8 cellular contexts compared by ENCODE assay signal in genomic region chr17:75872434-75873351, GRCh38. TPM values are rescaled to one million over a fixed set of nuclear protein-coding genes. Genes with fewer than 3 reads are reported as not detected.
DNase-seq lines count a peak whose midpoint lies in the region; ATAC-seq, FAIRE-seq and TF ChIP-seq lines count a peak whose summit lies in the region.

No MANE protein-coding gene starts in this region.

- H3K9me2 ChIP-seq in OCI-LY7 (ENCODE audit: insufficient read depth, low read length), result no peaks in the 10 kb centered on the region

- H3K36me3 ChIP-seq in SJCRH30 (no peaks in the 10 kb centered on the region), HepG2 (replicated peaks in 1 of 2; ENCODE audit: control insufficient read depth in 1 of 2, insufficient read depth in 2 of 2, low read length in 2 of 2) (peaks cover 3 to 18% of the 10 kb centered on the region in 2 experiments; a peak in 4 of 5 replicates), thoracic aorta (peaks cover 7% of the 10 kb centered on the region), OCI-LY7 (ENCODE audit: insufficient read depth, low read length) (0 out of 2 replicates have a peak, but pooled peaks cover 7% of the 10 kb centered on the region)

- TF ChIP-seq RAD21 in HepG2 (CRISPR knock-in tag; IDR thresholded peaks at IDR 0.05), result peak; percentile 68

- TF ChIP-seq CTCF in HepG2 (CRISPR knock-in tag; IDR thresholded peaks at IDR 0.05), result peak; percentile 43
- TF ChIP-seq CTCF in thoracic aorta (IDR thresholded peaks at IDR 0.05), result no peak
- no peak for TF ChIP-seq CTCF in OCI-LY7 (conservative IDR thresholded peaks at IDR 0.05; ENCODE audit: low read length)

- H2AFZ ChIP-seq in HepG2 (ENCODE audit: low read length) (no peak overlapping the region), OCI-LY7 (ENCODE audit: low read length) (no peak overlapping the region)

- H3K9me3 ChIP-seq in SJCRH30 (replicated peaks) (no peaks in the 10 kb centered on the region), HepG2 (ENCODE audit: low read length) (no peaks in the 10 kb centered on the region), thoracic aorta (no peaks in the 10 kb centered on the region), OCI-LY7 (ENCODE audit: low read length) (no peaks in the 10 kb centered on the region)

- WGBS in HepG2 (ENCODE audit: low lambda C conversion rate), result 9% methylated on average over 5 of the region's 13 CpGs

- H3K27ac ChIP-seq in SJCRH30 (peak overlapping the region; percentile 40), HepG2 (ENCODE audit: extremely low read length, insufficient read depth, low read length) (peak overlapping the region; percentile 97), thoracic aorta (peak overlapping the region; percentile 99), OCI-LY7 (ENCODE audit: low read depth, low read length, poor library complexity, severe bottlenecking) (no peak overlapping the region)

- H3K79me2 ChIP-seq in HepG2 (ENCODE audit: insufficient read depth, low read length) (peaks cover 28% of the 10 kb centered on the region), OCI-LY7 (ENCODE audit: insufficient read depth, low read depth, low read length) (no peaks in the 10 kb centered on the region)

- in situ Hi-C loops in HepG2 (cut with HindIII; ENCODE audit: extremely low pct_ligation_motif_present, low pct_unique_long_range_greater_than_20kb) (no loop called here), KBM-7 (cut with MboI; ENCODE audit: low pct_unique_long_range_greater_than_20kb, low sequenced_read_pairs) (no loop called here)

- CTCF ChIA-PET in HepG2 (lab: Yijun Ruan, JAX; ENCODE audit: low intra/inter-chr PET ratio, low total read pairs), result no interaction called here
- CTCF ChIA-PET in OCI-LY7 (lab: Charles Lee; ENCODE audit: unreplicated experiment), result interaction anchor here (0.8 to 1.1 kb wide), 2 partner anchors 14 to 17 kb away, joined by 3 read pairs; partner anchors contain the start of gene WBP2

- POLR2A ChIA-PET in HepG2 (lab: Yijun Ruan, JAX) (interaction anchor here (0.7 to 13.8 kb wide), 21 partner anchors 8 to 379 kb away, joined by 3 to 454 read pairs (median 8); partner anchors contain the start of genes ACOX1, GALK1, MRPL38 and TEN1), OCI-LY7 (lab: Charles Lee) (interaction anchor here (0.7 kb wide), 1 partner anchor 10 kb away, joined by 3 read pairs; no protein-coding TSS in a partner anchor)

- intact Hi-C loops in HepG2 (cut with micrococcal nuclease; ENCODE audit: unreplicated experiment), result no loop called here
- intact Hi-C loops in OCI-LY7 (cut with micrococcal nuclease; ENCODE audit: unreplicated experiment), result no loop called here

- peak; percentile 64 for ATAC-seq in HepG2
- peak; percentile 31 for ATAC-seq in thoracic aorta (ENCODE audit: insufficient number of reproducible peaks, low FRiP score, low read depth)
- no peak for ATAC-seq in HG03521 (IDR thresholded peaks at IDR 0.05; ENCODE audit: unreplicated experiment)

- H3K4me3 ChIP-seq in SJCRH30 (no peak overlapping the region), HepG2 (replicated peaks in 1 of 3; ENCODE audit: insufficient read depth in 1 of 3, low read depth in 2 of 3, low read length in 3 of 3) (peak overlapping the region; percentile 13 to 62 (median 36); a peak in 5 of 6 replicates), thoracic aorta (peak overlapping the region; percentile 57), OCI-LY7 (ENCODE audit: low read depth, low read length, poor library complexity, severe bottlenecking) (no peak overlapping the region)

- DNase-seq in HCEC 1CT, result peak; percentile 57
- peak; percentile 84 for DNase-seq in SJCRH30
- DNase-seq in central memory CD4-positive, alpha-beta T cell, result peak; percentile 67
- DNase-seq in HepG2 (ENCODE audit: low spot score), result peak; percentile 99
- DNase-seq in thoracic aorta (ENCODE audit: low spot score), result no peak
- no peak for DNase-seq in KBM-7
- DNase-seq in OCI-LY7 (ENCODE audit: low spot score), result no peak

- H3K9ac ChIP-seq in HepG2 (ENCODE audit: insufficient read depth, low read depth, low read length), result peak overlapping the region; percentile 80

- peak; percentile 81 to 87; a peak in 3 of 4 replicates for TF ChIP-seq EP300 in HepG2 (IDR thresholded peaks at IDR 0.05; ENCODE audit: low read depth in 2 of 2, low read length in 2 of 2)
- TF ChIP-seq EP300 in HepG2 (CRISPR knock-in tag; IDR thresholded peaks at IDR 0.05; ENCODE audit: borderline replicate concordance), result peak; percentile 82

- H3K4me2 ChIP-seq in HepG2 (ENCODE audit: low read depth, low read length) (peak overlapping the region; percentile 88), OCI-LY7 (ENCODE audit: low read length) (no peak overlapping the region)

- BruUV-seq in HepG2 (replicated peaks; lab: Mats Ljungman, UMichigan) (no TSS peak), OCI-LY7 (replicated peaks; lab: Mats Ljungman, UMichigan) (no TSS peak)

- TF ChIP-seq POLR2A in HepG2 (IDR thresholded peaks at IDR 0.05; ENCODE audit: insufficient read depth in 1 of 2, low read depth in 2 of 2, low read length in 2 of 2), result peak in 1 of 2 experiments; percentile 84; a peak in 2 of 4 replicates

- FAIRE-seq in HepG2 (lab: Jason Lieb, UNC), result peak; percentile 96

- H3K4me1 ChIP-seq in SJCRH30 (peaks cover 43% of the 10 kb centered on the region), HepG2 (ENCODE audit: insufficient read depth, low read length) (peaks cover 88% of the 10 kb centered on the region), thoracic aorta (ENCODE audit: control insufficient read depth in 1 of 2, low read depth in 2 of 2) (peaks cover 66 to 85% of the 10 kb centered on the region in 2 donors), OCI-LY7 (ENCODE audit: insufficient read depth, low read length, poor library complexity, severe bottlenecking) (peaks cover 36% of the 10 kb centered on the region)

- no peaks in the 10 kb centered on the region; the same call in 1 of the 2 replicates for H4K20me1 ChIP-seq in HepG2 (ENCODE audit: insufficient read depth, low read length)
- H4K20me1 ChIP-seq in OCI-LY7 (ENCODE audit: insufficient read depth, low read length), result no peaks in the 10 kb centered on the region

- H3K27me3 ChIP-seq in SJCRH30, result no peaks in the 10 kb centered on the region
- H3K27me3 ChIP-seq in HepG2 (ENCODE audit: control insufficient read depth in 1 of 2, insufficient read depth in 2 of 2, low read length in 2 of 2), result no peaks in the 10 kb centered on the region
- no peaks in the 10 kb centered on the region for H3K27me3 ChIP-seq in thoracic aorta (replicated peaks; ENCODE audit: insufficient read depth)

RNA-seq across cellular contexts. Expression of gene TRIM47, which starts 5.7 kb away (rescaled TPM):
- total RNA-seq in SJCRH30 (2014; rRNA removed; shearing (Covaris generic)), result 8.1 and 9.9 TPM in 2 replicates
- total RNA-seq in HepG2 (2016; rRNA removed; fragmentation: Illumina TruSeq; extraction: Trizol) (59.7 and 82.0 TPM in 2 replicates), thoracic aorta (10 to 100 TPM; 58.9 to 94.0 TPM), OCI-LY7 (2022) (21.6 and 25.9 TPM in 2 replicates)
- 24.8 and 27.6 TPM in 2 replicates for total RNA-seq in HepG2 (2016; cell fraction: cytosol; rRNA removed; fragmentation: Illumina TruSeq; extraction: Trizol; ENCODE audit: low read depth)
- total RNA-seq in HepG2 (2016; cell fraction: insoluble cytoplasmic fraction; rRNA removed; fragmentation: Illumina TruSeq; extraction: Trizol), result 52.0 and 87.1 TPM in 2 replicates
- 34.8 and 37.7 TPM in 2 replicates for total RNA-seq in HepG2 (2016; cell fraction: membrane; rRNA removed; fragmentation: Illumina TruSeq; extraction: Trizol)
- total RNA-seq in HepG2 (2016; cell fraction: nucleus; rRNA removed; fragmentation: Illumina TruSeq; extraction: Trizol), result 65.7 and 73.6 TPM in 2 replicates
- 33.5 and 45.8 TPM in 2 replicates for polyA plus RNA-seq in HepG2 (2011; rRNA removed)
- polyA plus RNA-seq in HepG2 (2011; cell fraction: cytosol; rRNA removed), result 29.2 and 33.8 TPM in 2 replicates
- 126 and 158 TPM in 2 replicates for polyA plus RNA-seq in HepG2 (2011; cell fraction: nucleus; rRNA removed)
- polyA plus RNA-seq in HepG2 (2012), result 46.3 and 58.3 TPM in 2 replicates
- polyA plus RNA-seq in HepG2 (2016; cell fraction: cytosol; fragmentation: Illumina TruSeq; extraction: Trizol; ENCODE audit: low read depth), result 11.8 and 13.6 TPM in 2 replicates
- polyA plus RNA-seq in HepG2 (2016; cell fraction: insoluble cytoplasmic fraction; fragmentation: Illumina TruSeq; extraction: Trizol; ENCODE audit: low read depth), result 67.4 and 93.5 TPM in 2 replicates
- 24.7 and 30.6 TPM in 2 replicates for polyA plus RNA-seq in HepG2 (2016; cell fraction: membrane; fragmentation: Illumina TruSeq; extraction: Trizol; ENCODE audit: low read depth)
- polyA plus RNA-seq in HepG2 (2016; cell fraction: nucleus; fragmentation: Illumina TruSeq; extraction: Trizol; ENCODE audit: insufficient read depth, low read depth), result 129 and 138 TPM in 2 replicates
- polyA minus RNA-seq in HepG2 (2011; rRNA and poly(A)+ RNA removed; ENCODE audit: low replicate concordance), result 24.4 and 64.0 TPM in 2 replicates
- 30.4 and 41.4 TPM in 2 replicates for polyA minus RNA-seq in HepG2 (2011; cell fraction: cytosol; rRNA and poly(A)+ RNA removed)
- 31.9 and 40.8 TPM in 2 replicates for polyA minus RNA-seq in HepG2 (2011; cell fraction: nucleus; rRNA and poly(A)+ RNA removed)
- 32.7 and 41.9 TPM in 2 replicates for total RNA-seq in OCI-LY7 (2014; rRNA removed; shearing (Covaris generic))

RNA-seq across cellular contexts. Expression of gene WBP2, which starts 17.6 kb away (rescaled TPM):
- 36.3 and 38.3 TPM in 2 replicates for total RNA-seq in SJCRH30 (2014; rRNA removed; shearing (Covaris generic))
- total RNA-seq in HepG2 (2016; rRNA removed; fragmentation: Illumina TruSeq; extraction: Trizol) (28.2 and 29.2 TPM in 2 replicates), thoracic aorta (10 to 100 TPM; 55.8 to 83.1 TPM), OCI-LY7 (2022) (117 and 123 TPM in 2 replicates)
- total RNA-seq in HepG2 (2016; cell fraction: cytosol; rRNA removed; fragmentation: Illumina TruSeq; extraction: Trizol; ENCODE audit: low read depth), result 15.4 and 19.3 TPM in 2 replicates
- 23.5 and 33.2 TPM in 2 replicates for total RNA-seq in HepG2 (2016; cell fraction: insoluble cytoplasmic fraction; rRNA removed; fragmentation: Illumina TruSeq; extraction: Trizol)
- 22.1 and 25.3 TPM in 2 replicates for total RNA-seq in HepG2 (2016; cell fraction: membrane; rRNA removed; fragmentation: Illumina TruSeq; extraction: Trizol)
- total RNA-seq in HepG2 (2016; cell fraction: nucleus; rRNA removed; fragmentation: Illumina TruSeq; extraction: Trizol), result 17.9 and 23.5 TPM in 2 replicates
- polyA plus RNA-seq in HepG2 (2011; rRNA removed), result 29.5 and 34.6 TPM in 2 replicates
- 24.9 and 26.1 TPM in 2 replicates for polyA plus RNA-seq in HepG2 (2011; cell fraction: cytosol; rRNA removed)
- 77.1 and 77.4 TPM in 2 replicates for polyA plus RNA-seq in HepG2 (2011; cell fraction: nucleus; rRNA removed)
- polyA plus RNA-seq in HepG2 (2012), result 95.2 and 97.1 TPM in 2 replicates
- 14.4 and 17.2 TPM in 2 replicates for polyA plus RNA-seq in HepG2 (2016; cell fraction: cytosol; fragmentation: Illumina TruSeq; extraction: Trizol; ENCODE audit: low read depth)
- polyA plus RNA-seq in HepG2 (2016; cell fraction: insoluble cytoplasmic fraction; fragmentation: Illumina TruSeq; extraction: Trizol; ENCODE audit: low read depth), result 51.6 and 76.7 TPM in 2 replicates
- polyA plus RNA-seq in HepG2 (2016; cell fraction: membrane; fragmentation: Illumina TruSeq; extraction: Trizol; ENCODE audit: low read depth), result 27.3 and 29.7 TPM in 2 replicates
- polyA plus RNA-seq in HepG2 (2016; cell fraction: nucleus; fragmentation: Illumina TruSeq; extraction: Trizol; ENCODE audit: insufficient read depth, low read depth), result 87.1 and 89.4 TPM in 2 replicates
- 39.8 and 42.3 TPM in 2 replicates for polyA minus RNA-seq in HepG2 (2011; rRNA and poly(A)+ RNA removed; ENCODE audit: low replicate concordance)
- 35.5 and 39.9 TPM in 2 replicates for polyA minus RNA-seq in HepG2 (2011; cell fraction: cytosol; rRNA and poly(A)+ RNA removed)
- 30.1 and 38.2 TPM in 2 replicates for polyA minus RNA-seq in HepG2 (2011; cell fraction: nucleus; rRNA and poly(A)+ RNA removed)
- total RNA-seq in OCI-LY7 (2014; rRNA removed; shearing (Covaris generic)), result 24.1 and 29.9 TPM in 2 replicates

RNA-seq across cellular contexts. Expression of gene TRIM65, which starts 24.1 kb away (rescaled TPM):
- total RNA-seq in SJCRH30 (2014; rRNA removed; shearing (Covaris generic)), result 7.4 and 7.9 TPM in 2 replicates
- 22.4 and 24.6 TPM in 2 replicates for total RNA-seq in HepG2 (2016; rRNA removed; fragmentation: Illumina TruSeq; extraction: Trizol)
- total RNA-seq in HepG2 (2016; cell fraction: cytosol; rRNA removed; fragmentation: Illumina TruSeq; extraction: Trizol; ENCODE audit: low read depth), result 3.6 and 3.8 TPM in 2 replicates
- 23.0 and 23.6 TPM in 2 replicates for total RNA-seq in HepG2 (2016; cell fraction: insoluble cytoplasmic fraction; rRNA removed; fragmentation: Illumina TruSeq; extraction: Trizol)
- 8.9 and 9.0 TPM in 2 replicates for total RNA-seq in HepG2 (2016; cell fraction: membrane; rRNA removed; fragmentation: Illumina TruSeq; extraction: Trizol)
- total RNA-seq in HepG2 (2016; cell fraction: nucleus; rRNA removed; fragmentation: Illumina TruSeq; extraction: Trizol), result 11.5 and 14.9 TPM in 2 replicates
- polyA plus RNA-seq in HepG2 (2011; rRNA removed), result 10.3 and 15.2 TPM in 2 replicates
- 10.5 and 11.9 TPM in 2 replicates for polyA plus RNA-seq in HepG2 (2011; cell fraction: cytosol; rRNA removed)
- polyA plus RNA-seq in HepG2 (2011; cell fraction: nucleus; rRNA removed), result 14.3 and 15.6 TPM in 2 replicates
- polyA plus RNA-seq in HepG2 (2012), result 9.0 and 10.3 TPM in 2 replicates
- polyA plus RNA-seq in HepG2 (2016; cell fraction: cytosol; fragmentation: Illumina TruSeq; extraction: Trizol; ENCODE audit: low read depth), result 2.4 and 2.5 TPM in 2 replicates
- 18.6 and 20.0 TPM in 2 replicates for polyA plus RNA-seq in HepG2 (2016; cell fraction: insoluble cytoplasmic fraction; fragmentation: Illumina TruSeq; extraction: Trizol; ENCODE audit: low read depth)
- polyA plus RNA-seq in HepG2 (2016; cell fraction: membrane; fragmentation: Illumina TruSeq; extraction: Trizol; ENCODE audit: low read depth), result 5.1 and 5.7 TPM in 2 replicates
- 31.5 and 31.7 TPM in 2 replicates for polyA plus RNA-seq in HepG2 (2016; cell fraction: nucleus; fragmentation: Illumina TruSeq; extraction: Trizol; ENCODE audit: insufficient read depth, low read depth)
- polyA minus RNA-seq in HepG2 (2011; rRNA and poly(A)+ RNA removed; ENCODE audit: low replicate concordance), result 13.4 and 15.0 TPM in 2 replicates
- 8.8 and 8.9 TPM in 2 replicates for polyA minus RNA-seq in HepG2 (2011; cell fraction: cytosol; rRNA and poly(A)+ RNA removed)
- 4.0 and 5.3 TPM in 2 replicates for polyA minus RNA-seq in HepG2 (2011; cell fraction: nucleus; rRNA and poly(A)+ RNA removed)
- total RNA-seq in thoracic aorta, result 10 to 100 TPM; 21.4 to 22.6 TPM
- total RNA-seq in OCI-LY7 (2014; rRNA removed; shearing (Covaris generic)), result 45.0 and 54.2 TPM in 2 replicates
- 60.4 and 62.9 TPM in 2 replicates for total RNA-seq in OCI-LY7 (2022)

RNA-seq across cellular contexts. Expression of gene UNC13D, which starts 28.5 kb away (rescaled TPM):
- 1.4 and 3.2 TPM in 2 replicates for total RNA-seq in SJCRH30 (2014; rRNA removed; shearing (Covaris generic))
- total RNA-seq in HepG2 (2016; rRNA removed; fragmentation: Illumina TruSeq; extraction: Trizol), result 27.2 and 42.7 TPM in 2 replicates
- total RNA-seq in HepG2 (2016; cell fraction: cytosol; rRNA removed; fragmentation: Illumina TruSeq; extraction: Trizol; ENCODE audit: low read depth), result 14.5 and 15.7 TPM in 2 replicates
- 22.9 and 43.4 TPM in 2 replicates for total RNA-seq in HepG2 (2016; cell fraction: insoluble cytoplasmic fraction; rRNA removed; fragmentation: Illumina TruSeq; extraction: Trizol)
- 23.8 and 27.2 TPM in 2 replicates for total RNA-seq in HepG2 (2016; cell fraction: membrane; rRNA removed; fragmentation: Illumina TruSeq; extraction: Trizol)
- total RNA-seq in HepG2 (2016; cell fraction: nucleus; rRNA removed; fragmentation: Illumina TruSeq; extraction: Trizol), result 38.7 and 48.5 TPM in 2 replicates
- 29.7 and 40.0 TPM in 2 replicates for polyA plus RNA-seq in HepG2 (2011; rRNA removed)
- polyA plus RNA-seq in HepG2 (2011; cell fraction: cytosol; rRNA removed), result 7.5 and 12.9 TPM in 2 replicates
- 244 and 327 TPM in 2 replicates for polyA plus RNA-seq in HepG2 (2011; cell fraction: nucleus; rRNA removed)
- polyA plus RNA-seq in HepG2 (2012), result 21.7 and 27.3 TPM in 2 replicates
- polyA plus RNA-seq in HepG2 (2016; cell fraction: cytosol; fragmentation: Illumina TruSeq; extraction: Trizol; ENCODE audit: low read depth), result 6.0 and 6.9 TPM in 2 replicates
- polyA plus RNA-seq in HepG2 (2016; cell fraction: insoluble cytoplasmic fraction; fragmentation: Illumina TruSeq; extraction: Trizol; ENCODE audit: low read depth), result 21.6 and 29.9 TPM in 2 replicates
- polyA plus RNA-seq in HepG2 (2016; cell fraction: membrane; fragmentation: Illumina TruSeq; extraction: Trizol; ENCODE audit: low read depth), result 17.3 and 18.9 TPM in 2 replicates
- polyA plus RNA-seq in HepG2 (2016; cell fraction: nucleus; fragmentation: Illumina TruSeq; extraction: Trizol; ENCODE audit: insufficient read depth, low read depth), result 126 and 127 TPM in 2 replicates
- 76.6 and 82.7 TPM in 2 replicates for polyA minus RNA-seq in HepG2 (2011; rRNA and poly(A)+ RNA removed; ENCODE audit: low replicate concordance)
- polyA minus RNA-seq in HepG2 (2011; cell fraction: cytosol; rRNA and poly(A)+ RNA removed), result 20.3 and 24.5 TPM in 2 replicates
- 59.1 and 68.5 TPM in 2 replicates for polyA minus RNA-seq in HepG2 (2011; cell fraction: nucleus; rRNA and poly(A)+ RNA removed)
- 10 to 100 TPM; 13.5 to 36.0 TPM for total RNA-seq in thoracic aorta
- 7.1 and 8.0 TPM in 2 replicates for total RNA-seq in OCI-LY7 (2014; rRNA removed; shearing (Covaris generic))
- total RNA-seq in OCI-LY7 (2022), result 12.2 and 17.8 TPM in 2 replicates

RNA-seq across cellular contexts. Expression of gene MRPL38, which starts 32.0 kb away (rescaled TPM):
- 43.6 and 47.1 TPM in 2 replicates for total RNA-seq in SJCRH30 (2014; rRNA removed; shearing (Covaris generic))
- 88.8 and 125 TPM in 2 replicates for total RNA-seq in HepG2 (2016; rRNA removed; fragmentation: Illumina TruSeq; extraction: Trizol)
- 53.2 and 53.6 TPM in 2 replicates for total RNA-seq in HepG2 (2016; cell fraction: cytosol; rRNA removed; fragmentation: Illumina TruSeq; extraction: Trizol; ENCODE audit: low read depth)
- 73.5 and 128 TPM in 2 replicates for total RNA-seq in HepG2 (2016; cell fraction: insoluble cytoplasmic fraction; rRNA removed; fragmentation: Illumina TruSeq; extraction: Trizol)
- total RNA-seq in HepG2 (2016; cell fraction: membrane; rRNA removed; fragmentation: Illumina TruSeq; extraction: Trizol), result 62.4 and 67.5 TPM in 2 replicates
- 71.0 and 89.4 TPM in 2 replicates for total RNA-seq in HepG2 (2016; cell fraction: nucleus; rRNA removed; fragmentation: Illumina TruSeq; extraction: Trizol)
- polyA plus RNA-seq in HepG2 (2011; rRNA removed), result 83.7 and 91.0 TPM in 2 replicates
- 36.5 and 58.7 TPM in 2 replicates for polyA plus RNA-seq in HepG2 (2011; cell fraction: cytosol; rRNA removed)
- polyA plus RNA-seq in HepG2 (2011; cell fraction: nucleus; rRNA removed), result 354 and 357 TPM in 2 replicates
- 56.1 and 67.2 TPM in 2 replicates for polyA plus RNA-seq in HepG2 (2012)
- 36.0 and 42.4 TPM in 2 replicates for polyA plus RNA-seq in HepG2 (2016; cell fraction: cytosol; fragmentation: Illumina TruSeq; extraction: Trizol; ENCODE audit: low read depth)
- 69.7 and 88.6 TPM in 2 replicates for polyA plus RNA-seq in HepG2 (2016; cell fraction: insoluble cytoplasmic fraction; fragmentation: Illumina TruSeq; extraction: Trizol; ENCODE audit: low read depth)
- polyA plus RNA-seq in HepG2 (2016; cell fraction: membrane; fragmentation: Illumina TruSeq; extraction: Trizol; ENCODE audit: low read depth), result 48.5 and 49.3 TPM in 2 replicates
- polyA plus RNA-seq in HepG2 (2016; cell fraction: nucleus; fragmentation: Illumina TruSeq; extraction: Trizol; ENCODE audit: insufficient read depth, low read depth), result 191 and 212 TPM in 2 replicates
- 110 and 142 TPM in 2 replicates for polyA minus RNA-seq in HepG2 (2011; rRNA and poly(A)+ RNA removed; ENCODE audit: low replicate concordance)
- 44.8 and 58.7 TPM in 2 replicates for polyA minus RNA-seq in HepG2 (2011; cell fraction: cytosol; rRNA and poly(A)+ RNA removed)
- 57.4 and 57.8 TPM in 2 replicates for polyA minus RNA-seq in HepG2 (2011; cell fraction: nucleus; rRNA and poly(A)+ RNA removed)
- 10 to 100 TPM; 42.4 to 56.2 TPM for total RNA-seq in thoracic aorta
- total RNA-seq in OCI-LY7 (2014; rRNA removed; shearing (Covaris generic)), result 91.9 and 112 TPM in 2 replicates
- 175 and 198 TPM in 2 replicates for total RNA-seq in OCI-LY7 (2022)

Comparison
In these comparisons a context has a peak if more than half of its experiments do, and no peak if none do; other contexts are left out.
1. DNase-seq: peak in HCEC 1CT (single experiment), SJCRH30 (2 of 2), central memory CD4-positive, alpha-beta T cell (single experiment) and HepG2 (single experiment); none in thoracic aorta (single experiment), KBM-7 (single experiment) and OCI-LY7 (single experiment).
2. H3K4me3 ChIP-seq: peak in HepG2 (3 of 3) and thoracic aorta (single experiment); none in SJCRH30 (single experiment) and OCI-LY7 (single experiment).